Comparison of ENCODE assay signal across 8 cellular contexts in the genomic region with DNA sequence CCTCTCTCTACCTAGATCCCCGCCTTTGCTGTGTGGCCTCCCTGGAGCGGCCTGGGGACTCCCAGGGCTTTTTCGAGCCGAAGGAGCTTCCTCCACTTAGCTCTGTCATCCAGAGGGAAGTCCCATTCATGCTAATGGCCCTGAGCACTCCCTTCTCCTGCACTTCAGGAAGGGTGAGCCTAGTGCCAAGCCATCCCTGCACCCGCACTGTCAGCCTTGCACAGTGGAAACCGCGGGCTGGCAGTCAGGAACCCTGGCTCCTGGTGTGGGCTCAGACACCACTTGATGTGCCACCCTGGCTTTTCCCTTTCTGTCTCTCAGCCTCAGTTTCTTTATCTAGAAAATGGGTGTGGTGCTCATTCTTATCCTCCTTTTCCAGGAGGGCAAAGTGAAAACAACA.
"Had no signal": no experiment of that assay in that cellular context is flagged by ENCODE, and none has a peak within 500 bp of the region (broad histone marks: within the 10 kb centered on the region; RNA-seq: fewer than 3 reads in every experiment).

No MANE protein-coding gene starts in this region.

- H3K27ac Mint-ChIP-seq: HFFc6 had no signal

- H3K9me3 ChIP-seq: HAP-1 had no signal

- H3K4me3 ChIP-seq: GM23248, HAP-1 had no signal

- H2AFZ ChIP-seq: GM23248 had no signal

- H3K4me3 Mint-ChIP-seq: HFFc6 had no signal

- H3K4me1 ChIP-seq: HAP-1 had no signal

- DNase-seq: GM23248, GOT3, H7, HFFc6, IMR-90 had no signal

- H3K9me3 Mint-ChIP-seq: HFFc6 had no signal

- ATAC-seq: HCT116 had no signal

- H3K9ac ChIP-seq: GM23248 had no signal

- H3K27ac ChIP-seq: GM23248, HL-60 had no signal
